8 cellular contexts compared by ENCODE assay signal in the genomic region with DNA sequence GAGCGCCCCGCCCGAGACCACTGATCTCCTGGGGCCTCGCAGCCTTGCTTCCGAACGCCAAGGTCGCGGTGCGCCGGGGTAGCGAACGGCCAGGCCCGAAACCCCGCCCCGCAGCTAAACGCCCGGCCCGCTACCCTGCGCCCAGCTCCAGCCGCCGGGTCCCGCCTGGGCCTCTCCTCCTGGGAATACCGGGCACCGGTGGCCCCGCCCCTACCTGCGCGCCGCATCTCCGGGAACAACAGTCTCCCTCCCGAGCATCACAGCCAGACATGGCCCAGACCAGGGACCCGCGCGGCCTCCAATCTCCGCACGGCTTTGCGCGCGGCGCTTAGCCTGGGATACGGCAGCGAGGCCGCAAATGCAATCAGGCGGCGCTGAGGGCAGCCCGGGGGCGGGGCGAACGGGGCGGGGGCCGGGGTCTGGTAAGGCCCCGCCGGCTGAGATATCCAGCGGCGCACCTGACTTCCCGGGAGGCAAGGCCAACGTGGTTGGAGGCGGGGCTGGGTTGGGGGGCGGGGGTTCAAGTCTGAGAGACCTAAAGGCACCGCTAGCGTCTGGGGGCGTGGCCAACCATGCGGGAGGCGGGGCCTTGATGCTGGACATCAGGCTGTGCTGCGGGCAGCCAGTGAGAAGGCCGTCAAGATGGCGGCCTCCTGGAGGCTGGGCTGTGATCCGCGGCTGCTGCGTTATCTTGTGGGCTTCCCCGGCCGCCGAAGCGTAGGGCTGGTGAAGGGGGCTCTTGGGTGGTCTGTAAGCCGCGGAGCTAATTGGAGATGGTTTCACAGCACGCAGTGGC. TPM values are rescaled to one million over a fixed set of nuclear protein-coding genes. Genes with fewer than 3 reads are reported as not detected.
DNase-seq lines count a peak whose midpoint lies in the region; ATAC-seq and TF ChIP-seq lines count a peak whose summit lies in the region.

A gene with protein sequence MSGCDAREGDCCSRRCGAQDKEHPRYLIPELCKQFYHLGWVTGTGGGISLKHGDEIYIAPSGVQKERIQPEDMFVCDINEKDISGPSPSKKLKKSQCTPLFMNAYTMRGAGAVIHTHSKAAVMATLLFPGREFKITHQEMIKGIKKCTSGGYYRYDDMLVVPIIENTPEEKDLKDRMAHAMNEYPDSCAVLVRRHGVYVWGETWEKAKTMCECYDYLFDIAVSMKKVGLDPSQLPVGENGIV (minus strand): TSS at position 366 of the 796 bp plus-strand sequence. CDS start 95 bp downstream, at position 271.
A gene (plus strand): TSS at position 605 of the 796 bp plus-strand sequence. CDS start 38 bp downstream, at position 643.

- H4K20me1 ChIP-seq in neural progenitor cell (ENCODE audit: low read depth), result peaks cover 3% of the 10 kb centered on the region

- H3K27me3 ChIP-seq in SJSA1 (replicated peaks) (no peaks in the 10 kb centered on the region), foreskin keratinocyte (no peaks in the 10 kb centered on the region), neural progenitor cell (no peaks in the 10 kb centered on the region), stomach smooth muscle (ENCODE audit: control insufficient read depth in 1 of 2, insufficient read depth in 2 of 2, low read length in 2 of 2) (no peaks in the 10 kb centered on the region)

- no peak for TF ChIP-seq CTCF in HFF-Myc (IDR thresholded peaks at IDR 0.05; ENCODE audit: low read depth, low read length, missing control alignments)
- TF ChIP-seq CTCF in foreskin keratinocyte (conservative IDR thresholded peaks at IDR 0.05), result no peak
- no peak for TF ChIP-seq CTCF in neural progenitor cell (IDR thresholded peaks at IDR 0.05)

- peak within 1 kb of the TSS; percentile 99 for H3K27ac Mint-ChIP-seq in neural progenitor cell

- H3K27ac ChIP-seq in SJSA1, result peak within 1 kb of the TSS; percentile 79
- peak within 1 kb of the TSS; percentile 89 for H3K27ac ChIP-seq in foreskin keratinocyte
- peak within 1 kb of the TSS; percentile 81 for H3K27ac ChIP-seq in neural progenitor cell
- H3K27ac ChIP-seq in stomach smooth muscle (ENCODE audit: low read length), result peak within 1 kb of the TSS; percentile 91

- peak within 1 kb of the TSS; percentile 98 for H3K4me3 Mint-ChIP-seq in neural progenitor cell

- H2AFZ ChIP-seq in neural progenitor cell (replicated peaks), result peak within 1 kb of the TSS; percentile 95

- H3K4me1 ChIP-seq in SJSA1 (replicated peaks) (peaks cover 14% of the 10 kb centered on the region), foreskin keratinocyte (peaks cover 6% of the 10 kb centered on the region), neural progenitor cell (peaks cover 13% of the 10 kb centered on the region), stomach smooth muscle (ENCODE audit: control insufficient read depth, insufficient read depth, low read length) (peaks cover 19% of the 10 kb centered on the region)

- peaks cover 25% of the 10 kb centered on the region for H3K4me1 Mint-ChIP-seq in neural progenitor cell

- no peaks in the 10 kb centered on the region for H3K27me3 Mint-ChIP-seq in neural progenitor cell (ENCODE audit: insufficient read depth, low read depth)

- H3K9me3 ChIP-seq in SJSA1 (replicated peaks) (no peaks in the 10 kb centered on the region), neural progenitor cell (ENCODE audit: low read depth) (no peaks in the 10 kb centered on the region), stomach smooth muscle (ENCODE audit: control insufficient read depth in 2 of 2, low read length in 2 of 2) (no peaks in the 10 kb centered on the region)

- H3K4me2 ChIP-seq in neural progenitor cell, result peak within 1 kb of the TSS; percentile 80

- H3K9ac ChIP-seq in neural progenitor cell, result peak within 1 kb of the TSS; percentile 61
- H3K9ac ChIP-seq in stomach smooth muscle (ENCODE audit: low read length in 2 of 2), result peak within 1 kb of the TSS; percentile 97 to 98

- H3K4me3 ChIP-seq in HFF-Myc (replicated peaks; ENCODE audit: low read depth, low read length), result peak within 1 kb of the TSS; percentile 63
- peak within 1 kb of the TSS; percentile 85 for H3K4me3 ChIP-seq in SJSA1
- peak within 1 kb of the TSS; percentile 69 for H3K4me3 ChIP-seq in neural progenitor cell
- H3K4me3 ChIP-seq in stomach smooth muscle (ENCODE audit: low read length in 2 of 2), result peak within 1 kb of the TSS; percentile 94 to 95

- ATAC-seq in foreskin keratinocyte, result peak; percentile 91

- peak; percentile 85 for DNase-seq in GM04503 (ENCODE audit: low read depth)
- DNase-seq in HFF-Myc (ENCODE audit: extremely low read depth, low read depth), result peak; percentile 93
- DNase-seq in MV-4-11 (lab: John Stamatoyannopoulos, UW), result peak; percentile 96
- peak; percentile 91 to 99 for DNase-seq in SJSA1 (ENCODE audit: low read depth in 1 of 2, low spot score in 2 of 2)
- DNase-seq in activated naive CD4-positive, alpha-beta T cell (lab: John Stamatoyannopoulos, UW), result peak; percentile 87 to 95 (median 92)
- peak; percentile 89 to 94 for DNase-seq in foreskin keratinocyte
- DNase-seq in neural progenitor cell (ENCODE audit: low spot score), result peak; percentile 97

- peaks cover 50% of the 10 kb centered on the region for H3K79me2 ChIP-seq in neural progenitor cell (ENCODE audit: low read depth)

- peaks cover 12% of the 10 kb centered on the region for H3K9me3 Mint-ChIP-seq in neural progenitor cell

- peaks cover 25% of the 10 kb centered on the region for H3K36me3 Mint-ChIP-seq in neural progenitor cell

- H3F3A ChIP-seq in neural progenitor cell (ENCODE audit: low read depth), result peaks cover 13% of the 10 kb centered on the region

- H3K36me3 ChIP-seq in SJSA1 (peaks cover 26% of the 10 kb centered on the region), neural progenitor cell (peaks cover 5% of the 10 kb centered on the region), stomach smooth muscle (ENCODE audit: control insufficient read depth in 2 of 2, insufficient read depth in 2 of 2, low read length in 2 of 2) (no peaks in the 10 kb centered on the region)

RNA-seq across cellular contexts. Expression of the first gene that starts in this region (rescaled TPM):
- total RNA-seq in SJSA1 (2014; rRNA removed; shearing (Covaris generic)), result 58.2 and 82.1 TPM in 2 replicates
- total RNA-seq in foreskin keratinocyte, result 17.1 and 18.0 TPM in 2 replicates
- polyA plus RNA-seq in foreskin keratinocyte, result 13.9 and 15.9 TPM in 2 replicates
- total RNA-seq in neural progenitor cell (ENCODE audit: low replicate concordance), result 16.3 and 28.7 TPM in 2 replicates

RNA-seq across cellular contexts. Expression of the second gene that starts in this region (rescaled TPM):
- total RNA-seq in SJSA1 (2014; rRNA removed; shearing (Covaris generic)), result 41.5 and 58.2 TPM in 2 replicates
- 26.3 and 29.7 TPM in 2 replicates for total RNA-seq in foreskin keratinocyte
- polyA plus RNA-seq in foreskin keratinocyte, result 11.6 and 14.4 TPM in 2 replicates
- 29.5 and 38.4 TPM in 2 replicates for total RNA-seq in neural progenitor cell (ENCODE audit: low replicate concordance)

Comparison
In these comparisons a context has a peak if more than half of its experiments do, and no peak if none do; other contexts are left out.
1. Peak in every context shown above with its lines: DNase-seq, ATAC-seq, H3K4me3 ChIP-seq and H3K27ac ChIP-seq.